Comparison of ENCODE assay signal across 20 cellular contexts in the genomic region with DNA sequence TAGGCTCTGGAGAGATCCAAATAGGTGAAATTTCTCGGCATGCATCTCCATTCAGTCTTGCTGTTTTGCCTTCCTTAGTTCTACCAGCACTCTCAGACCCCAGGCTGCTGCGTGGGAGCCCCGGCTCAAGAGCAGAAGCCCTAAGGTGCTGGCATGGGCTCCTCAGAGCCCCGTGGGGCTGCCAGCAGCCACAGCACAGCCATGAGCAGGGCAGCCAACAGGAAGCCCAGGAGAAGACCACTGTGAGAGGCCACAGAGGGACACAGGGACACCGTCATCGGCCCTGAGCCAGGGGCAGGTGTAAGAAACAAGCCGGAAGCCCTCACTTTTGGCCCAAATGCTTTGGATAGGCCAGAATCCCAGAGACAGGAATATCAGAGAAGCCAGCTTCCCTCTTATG.
DNase-seq lines count a peak whose midpoint lies in the region; ATAC-seq, FAIRE-seq and TF ChIP-seq lines count a peak whose summit lies in the region.
"Had no signal": no experiment of that assay in that cellular context is flagged by ENCODE, and none has a peak within 500 bp of the region (broad histone marks: within the 10 kb centered on the region; RNA-seq: fewer than 3 reads in every experiment).

No MANE protein-coding gene starts in this region.

- H3K36me3 Mint-ChIP-seq in astrocyte (ENCODE audit: low read depth, unreplicated experiment) = no peaks in the 10 kb centered on the region

- no peak overlapping the region for H4K12ac ChIP-seq in trophoblast cell (ENCODE audit: low read depth, low read length)

- DNase-seq in AG04450 (ENCODE audit: low read depth, low spot score) (no peak), GM23248 (no peak), astrocyte (ENCODE audit: low read depth) (no peak), trophoblast cell (peak in 1 of 2 donors; percentile 55), NCI-H2196 treated with DMSO at 0.1 percent for 48 hours (lab: John Stamatoyannopoulos, UW; ENCODE audit: unreplicated experiment) (no peak)
- DNase-seq in central memory CD4-positive, alpha-beta T cell = no peak
- DNase-seq: Caco-2; CD4-positive, alpha-beta memory T cell; DMS79; GF-D8; MM.1S; NCI-H1694; NCI-H2227 treated with DMSO at 0.1 percent for 48 hours; NCI-H526 treated with DMSO at 0.1 percent for 48 hours; Right ventricle myocardium superior had no signal

- H3K27me3 Mint-ChIP-seq in astrocyte (ENCODE audit: low read depth, unreplicated experiment) = no peaks in the 10 kb centered on the region
- H3K27me3 Mint-ChIP-seq: CD4-positive, alpha-beta memory T cell; IgD-negative memory B cell had no signal

- H3K9ac ChIP-seq in GM23248 (no peak overlapping the region), astrocyte (ENCODE audit: low read length) (no peak overlapping the region), trophoblast cell (ENCODE audit: low read length) (no peak overlapping the region)
- H3K9ac ChIP-seq: KMS-11 had no signal

- no peak overlapping the region for H3K4me3 ChIP-seq in AG04450 (ENCODE audit: low read depth, low read length)
- H3K4me3 ChIP-seq in GM23248 = no peak overlapping the region
- no peak overlapping the region for H3K4me3 ChIP-seq in astrocyte (ENCODE audit: insufficient read depth, low read depth, low read length)
- no peak overlapping the region for H3K4me3 ChIP-seq in trophoblast cell (ENCODE audit: low read depth, low read length)
- H3K4me3 ChIP-seq: SJSA1 had no signal

- no peak for ATAC-seq in GM19395 (IDR thresholded peaks at IDR 0.05; ENCODE audit: unreplicated experiment)

- H3K79me1 ChIP-seq in trophoblast cell (ENCODE audit: low read length) = peaks cover 3% of the 10 kb centered on the region

- peaks cover under 1% of the 10 kb centered on the region; the same call in 1 of the 2 replicates for H3F3A ChIP-seq in GM23248 (ENCODE audit: insufficient read depth)

- no peak for FAIRE-seq in astrocyte (lab: Jason Lieb, UNC)
- FAIRE-seq: A204.1 had no signal

- H2AFZ ChIP-seq in GM23248 = no peak overlapping the region; the same call in 1 of the 2 replicates
- no peak overlapping the region for H2AFZ ChIP-seq in astrocyte (ENCODE audit: low read depth, low read length)
- H2AFZ ChIP-seq in trophoblast cell (ENCODE audit: insufficient read depth, low read length, poor library complexity) = no peak overlapping the region

- 82 to 87% methylated on average over 7 of the region's 7 CpGs for WGBS in GM23248 (ENCODE audit: low coverage in 1 of 2, low lambda C conversion rate in 2 of 2, missing lambda C conversion rate in 2 of 2), 2 experiments
- no CpG with 5 or more reads among the region's 7 CpGs for WGBS in trophoblast cell (ENCODE audit: extremely low coverage, insufficient coverage, insufficient read length)

- no peaks in the 10 kb centered on the region for H3K9me2 ChIP-seq in GM23248 (ENCODE audit: insufficient read depth)

- H3K4me1 ChIP-seq in GM23248 (ENCODE audit: insufficient read depth) (peaks cover 19% of the 10 kb centered on the region), astrocyte (ENCODE audit: insufficient read depth, low read length) (peaks cover 24% of the 10 kb centered on the region), trophoblast cell (ENCODE audit: control insufficient read depth in 1 of 2, insufficient read depth in 2 of 2, low read length in 2 of 2) (peaks cover 3 to 12% of the 10 kb centered on the region in 2 experiments)
- H3K4me1 ChIP-seq: Caco-2 had no signal

- peak overlapping the region; percentile 38 for H3K27ac Mint-ChIP-seq in astrocyte (ENCODE audit: unreplicated experiment)

- in situ Hi-C loops in GM23248 (cut with MboI) = no loop called here

- H3K4me3 Mint-ChIP-seq in astrocyte (ENCODE audit: unreplicated experiment) = no peak overlapping the region
- H3K4me3 Mint-ChIP-seq: CD4-positive, alpha-beta memory T cell had no signal

- H2BK5ac ChIP-seq in trophoblast cell (ENCODE audit: low read depth, low read length, poor library complexity) = peak overlapping the region; percentile 75

- TF ChIP-seq CTCF in AG04450 (IDR thresholded peaks at IDR 0.05; ENCODE audit: low read depth, low read length) = no peak
- TF ChIP-seq CTCF in astrocyte (IDR thresholded peaks at IDR 0.05; ENCODE audit: insufficient read depth, low read depth, low read length) = no peak

- peak overlapping the region; percentile 58 for H2AK5ac ChIP-seq in trophoblast cell (ENCODE audit: low read length)

- H3K79me2 ChIP-seq in GM23248 (ENCODE audit: insufficient read depth) (no peaks in the 10 kb centered on the region), astrocyte (ENCODE audit: insufficient read depth, low read length) (peaks cover 22% of the 10 kb centered on the region), trophoblast cell (ENCODE audit: control insufficient read depth, insufficient read depth, low read length, poor library complexity) (no peaks in the 10 kb centered on the region)

- H3K14ac ChIP-seq in trophoblast cell (ENCODE audit: low read length) = peak overlapping the region; percentile 65

- no peaks in the 10 kb centered on the region for H3K9me3 ChIP-seq in AG04450 (ENCODE audit: control insufficient read depth, insufficient read depth, low read length)
- no peaks in the 10 kb centered on the region for H3K9me3 ChIP-seq in GM23248 (ENCODE audit: low read depth)
- H3K9me3 ChIP-seq in astrocyte (ENCODE audit: insufficient read depth, low read depth, low read length) = no peaks in the 10 kb centered on the region
- H3K9me3 ChIP-seq in trophoblast cell (ENCODE audit: insufficient read depth, low read depth, low read length) = no peaks in the 10 kb centered on the region
- H3K9me3 ChIP-seq: Caco-2, SJSA1 had no signal

- no peaks in the 10 kb centered on the region for H3K27me3 ChIP-seq in AG04450 (ENCODE audit: control insufficient read depth, insufficient read depth, low read length)
- H3K27me3 ChIP-seq in GM23248 (replicated peaks; ENCODE audit: insufficient read depth) = no peaks in the 10 kb centered on the region
- no peaks in the 10 kb centered on the region for H3K27me3 ChIP-seq in astrocyte (ENCODE audit: insufficient read depth, low read length)
- no peaks in the 10 kb centered on the region for H3K27me3 ChIP-seq in trophoblast cell (ENCODE audit: insufficient read depth, low read length)
- H3K27me3 ChIP-seq: SJSA1 had no signal

- H2BK120ac ChIP-seq in trophoblast cell (ENCODE audit: insufficient read depth, low read length, poor library complexity) = peak overlapping the region; percentile 68

- no peak overlapping the region for H3K23ac ChIP-seq in trophoblast cell (ENCODE audit: low read length)

- H3K4ac ChIP-seq in trophoblast cell (ENCODE audit: low read depth, low read length) = peak overlapping the region; percentile 39

- peak overlapping the region; percentile 90 for H2BK12ac ChIP-seq in trophoblast cell (ENCODE audit: low read length)

- H3K27ac ChIP-seq in AG04450 (ENCODE audit: low read depth, low read length) (peak overlapping the region; percentile 39), GM23248 (0 out of 2 replicates have a peak overlapping the region, but pooled peaks have one; percentile 9), astrocyte (ENCODE audit: low read depth, low read length) (peak overlapping the region; percentile 28), trophoblast cell (ENCODE audit: low read depth, low read length) (no peak overlapping the region)
- H3K27ac ChIP-seq: KMS-11, SJSA1 had no signal

- H4K20me1 ChIP-seq in GM23248 (ENCODE audit: insufficient read depth) (no peaks in the 10 kb centered on the region), astrocyte (ENCODE audit: insufficient read depth, low read length) (no peaks in the 10 kb centered on the region)

- H4K8ac ChIP-seq in trophoblast cell (ENCODE audit: low read depth, low read length) = no peak overlapping the region

- H3K9me3 Mint-ChIP-seq in astrocyte (ENCODE audit: unreplicated experiment) = no peaks in the 10 kb centered on the region

- CTCF ChIA-PET in AG04450 (lab: Charles Lee) = interaction anchor here (1.4 kb wide), 1 partner anchor 321 kb away, joined by 3 read pairs; no protein-coding TSS in a partner anchor

- H3K18ac ChIP-seq in trophoblast cell (ENCODE audit: low read length) = peak overlapping the region; percentile 38

- POLR2A ChIA-PET in AG04450 (lab: Yijun Ruan, JAX) = no interaction called here

- no peaks in the 10 kb centered on the region for H3K36me3 ChIP-seq in GM23248 (ENCODE audit: low read depth)
- H3K36me3 ChIP-seq in astrocyte (ENCODE audit: insufficient read depth, low read length) = no peaks in the 10 kb centered on the region
- no peaks in the 10 kb centered on the region for H3K36me3 ChIP-seq in trophoblast cell (ENCODE audit: control insufficient read depth in 1 of 2, insufficient read depth in 2 of 2, low read length in 2 of 2)
- H3K36me3 ChIP-seq: SJSA1 had no signal

- peaks cover 21% of the 10 kb centered on the region for H3K4me1 Mint-ChIP-seq in astrocyte (ENCODE audit: low read depth, unreplicated experiment)

- peak overlapping the region; percentile 30 for H4K91ac ChIP-seq in trophoblast cell (ENCODE audit: low read depth, low read length)

- H3K4me2 ChIP-seq in GM23248 (ENCODE audit: unreplicated experiment) (peak overlapping the region; percentile 58), astrocyte (ENCODE audit: low read length) (no peak overlapping the region), trophoblast cell (ENCODE audit: low read length) (no peak overlapping the region)
- H3K4me2 ChIP-seq: KMS-11 had no signal
